Comparison of ENCODE assay signal across 19 cellular contexts in the genomic region with DNA sequence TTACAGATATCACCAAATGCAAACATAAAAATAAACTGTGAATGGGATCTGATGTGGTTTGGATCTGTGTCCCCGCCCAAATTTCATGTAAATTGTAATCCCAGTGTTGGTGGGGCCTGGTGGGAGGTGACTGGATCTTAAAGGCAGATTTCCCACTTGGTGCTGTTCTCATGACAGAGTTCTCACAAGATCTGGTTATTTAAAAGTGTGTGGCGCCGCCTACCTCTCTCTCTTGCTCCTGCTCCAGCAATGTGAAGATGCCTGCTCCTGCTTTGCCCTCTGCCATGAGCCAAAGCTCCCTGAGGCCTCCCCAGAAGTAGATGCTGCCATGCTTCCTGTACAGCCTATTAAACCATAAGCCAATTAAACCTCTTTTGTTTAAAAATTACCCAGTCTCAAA. TPM values are rescaled to one million over a fixed set of nuclear protein-coding genes. Genes with fewer than 3 reads are reported as not detected.
DNase-seq lines count a peak whose midpoint lies in the region; ATAC-seq and TF ChIP-seq lines count a peak whose summit lies in the region.
"Had no signal": no experiment of that assay in that cellular context is flagged by ENCODE, and none has a peak within 500 bp of the region (broad histone marks: within the 10 kb centered on the region; RNA-seq: fewer than 3 reads in every experiment).

No MANE protein-coding gene starts in this region.

- in situ Hi-C loops in astrocyte of the spinal cord (cut with HindIII; ENCODE audit: low sequenced_read_pairs) = no loop called here

- WGBS in sigmoid colon, 2 donors = 86 to 88% methylated on average over 3 of the region's 3 CpGs

- TF ChIP-seq CTCF in LNCAP (IDR thresholded peaks at IDR 0.05) (peak; percentile 41), astrocyte of the spinal cord (IDR thresholded peaks at IDR 0.05; ENCODE audit: low read depth, low read length) (peak; percentile 5), sigmoid colon (IDR thresholded peaks at IDR 0.05) (no peak)

- no peaks in the 10 kb centered on the region for H3K4me1 ChIP-seq in sigmoid colon
- H3K4me1 ChIP-seq: body of pancreas, SJCRH30 had no signal

- no peak for TF ChIP-seq EP300 in sigmoid colon (IDR thresholded peaks at IDR 0.05)

- no peak overlapping the region for H3K27ac ChIP-seq in sigmoid colon
- H3K27ac ChIP-seq: body of pancreas, SJCRH30 had no signal

- TF ChIP-seq POLR2A in sigmoid colon (IDR thresholded peaks at IDR 0.05) = no peak

- intact Hi-C loops in sigmoid colon (cut with DNase I) (no loop called here), sciatic nerve (cut with DNase I) (no loop called here)

- no peaks in the 10 kb centered on the region for H3K36me3 ChIP-seq in sigmoid colon
- H3K36me3 ChIP-seq: SJCRH30 had no signal

- DNase-seq in DMS53 (lab: John Stamatoyannopoulos, UW) (peak; percentile 10), DMS53 treated with DMSO at 0.1 percent for 48 hours (lab: John Stamatoyannopoulos, UW; ENCODE audit: unreplicated experiment) (no peak), astrocyte of the spinal cord (ENCODE audit: low read depth, low spot score) (no peak), myocyte (ENCODE audit: low read depth) (peak; percentile 40), sigmoid colon (no peak), sciatic nerve (ENCODE audit: low spot score) (no peak)
- DNase-seq: activated CD4-positive, alpha-beta memory T cell treated with anti-CD3 and anti-CD28 coated beads for 36 hours; activated effector memory CD4-positive, alpha-beta T cell treated with Interleukin-2 at 50 U/mL for 16 hours; effector memory CD4-positive, alpha-beta T cell; foreskin melanocyte; NCI-H187; nucleus accumbens; small intestine; stimulated activated naive CD4-positive, alpha-beta T cell had no signal

- peaks cover 0 to 1% (median 0%) of the 10 kb centered on the region in 4 donors for H3K9me3 ChIP-seq in sigmoid colon
- H3K9me3 ChIP-seq: body of pancreas, SJCRH30 had no signal

- no peak overlapping the region for H3K4me3 ChIP-seq in astrocyte of the spinal cord (ENCODE audit: low read depth, low read length)
- no peak overlapping the region for H3K4me3 ChIP-seq in sigmoid colon
- H3K4me3 ChIP-seq: body of pancreas, SJCRH30 had no signal

- ATAC-seq in sciatic nerve (no peak), GM19452 (IDR thresholded peaks at IDR 0.05; ENCODE audit: unreplicated experiment) (no peak)
- ATAC-seq: body of pancreas had no signal

- H3K27me3 ChIP-seq in sigmoid colon = no peaks in the 10 kb centered on the region
- H3K27me3 ChIP-seq: body of pancreas, SJCRH30 had no signal

RNA-seq across cellular contexts. Expression of gene SLC25A21, which starts 47.8 kb away (rescaled TPM):
- total RNA-seq in myocyte (0.91 and 1.9 TPM in 2 replicates), sigmoid colon (1 to 10 TPM in 3 of 4 donors, under 1 TPM in 1; 0.55 to 1.5 (median 1.1) TPM), sciatic nerve (1.4 TPM)
- 0.38 TPM for polyA plus RNA-seq in myocyte (2012)
- polyA plus RNA-seq in sigmoid colon = under 1 TPM in 1 of 3 donors, not detected in 2; 0.13 TPM
- total RNA-seq: activated CD4-positive, alpha-beta memory T cell treated with anti-CD3 and anti-CD28 coated beads for 36 hours; body of pancreas; mesenteric fat pad had no signal

Comparison
In these comparisons a context has a peak if more than half of its experiments do, and no peak if none do; other contexts are left out.
1. DNase-seq: peak in DMS53 (single experiment) and myocyte (single experiment); none in DMS53 treated with DMSO at 0.1 percent for 48 hours (single experiment), astrocyte of the spinal cord (single experiment), sigmoid colon (single experiment) and sciatic nerve (single experiment).
2. CTCF ChIP-seq: peak in LNCAP (single experiment) and astrocyte of the spinal cord (single experiment); none in sigmoid colon (0 of 4).